27 cellular contexts compared by ENCODE assay signal in the genomic region with DNA sequence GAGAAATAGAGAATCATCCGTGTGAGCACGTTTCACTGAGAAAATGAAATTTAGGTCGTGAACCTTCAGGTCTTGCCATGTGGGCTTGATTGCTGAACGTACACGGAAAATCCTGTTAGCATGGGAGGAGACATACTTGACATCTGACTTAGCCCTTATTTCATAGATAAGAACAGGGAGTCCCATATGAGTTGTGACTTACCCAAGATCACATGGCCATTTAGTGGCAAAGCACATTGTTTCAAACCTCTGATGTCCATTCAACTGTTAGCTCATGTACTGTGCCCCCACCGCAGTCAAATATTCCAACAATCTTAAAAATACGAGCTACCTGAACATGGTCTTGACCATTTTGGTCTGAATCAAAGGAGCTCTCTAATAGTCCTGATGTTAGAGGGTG.
"Had no signal": no experiment of that assay in that cellular context is flagged by ENCODE, and none has a peak within 500 bp of the region (broad histone marks: within the 10 kb centered on the region; RNA-seq: fewer than 3 reads in every experiment).

No MANE protein-coding gene starts in this region.

- H3K27me3 ChIP-seq: colonic mucosa, esophagus muscularis mucosa, esophagus squamous epithelium, gastrocnemius medialis, gastroesophageal sphincter, heart left ventricle, heart right ventricle had no signal

- DNase-seq: colonic mucosa; cortex of kidney; dermis blood vessel endothelial cell; dorsolateral prefrontal cortex; effector CD4-positive, alpha-beta T cell; effector CD8-positive, alpha-beta T cell; effector memory CD4-positive, alpha-beta T cell; effector memory CD8-positive, alpha-beta T cell; endodermal cell; erythroblast; esophagus squamous epithelium; foreskin fibroblast; foreskin melanocyte; gastrocnemius medialis; glutamatergic neuron; head of caudate nucleus; heart left ventricle; heart right ventricle had no signal

- H3K27ac ChIP-seq: colonic mucosa, coronary artery, dorsolateral prefrontal cortex, epithelial cell of prostate, esophagus muscularis mucosa, esophagus squamous epithelium, foreskin keratinocyte, gastrocnemius medialis, gastroesophageal sphincter, heart left ventricle, heart right ventricle had no signal

- H3K36me3 ChIP-seq: colonic mucosa, esophagus muscularis mucosa, esophagus squamous epithelium, gastrocnemius medialis, gastroesophageal sphincter, heart left ventricle, heart right ventricle had no signal

- H3K4me1 ChIP-seq: colonic mucosa, esophagus squamous epithelium, foreskin keratinocyte, gastrocnemius medialis had no signal

- FAIRE-seq: colon, endometrium, endothelial cell of umbilical vein, frontal cortex had no signal

- H3K9me3 ChIP-seq: colonic mucosa, esophagus squamous epithelium, gastrocnemius medialis, gastroesophageal sphincter had no signal

- H3K4me3 ChIP-seq: colonic mucosa, coronary artery, dorsolateral prefrontal cortex, esophagus muscularis mucosa, esophagus squamous epithelium, gastrocnemius medialis, gastroesophageal sphincter, heart left ventricle, heart right ventricle had no signal
